1 cellular context compared by ENCODE assay signal in genomic region chr10:124022066-124022465, GRCh38.
TF ChIP-seq lines count a peak whose summit lies in the region.

No MANE protein-coding gene starts in this region.

TF ChIP-seq in HepG2, 621 proteins besides CTCF, POLR2A, EP300 and RAD21 (continued from another document):
- TF ChIP-seq ZBTB4 (CRISPR knock-in tag; IDR thresholded peaks at IDR 0.05; ENCODE audit: borderline replicate concordance), result no peak
- TF ChIP-seq NFKB2 (CRISPR knock-in tag; IDR thresholded peaks at IDR 0.05; ENCODE audit: borderline replicate concordance), result no peak
- no peak for TF ChIP-seq SOX13 (IDR thresholded peaks at IDR 0.05)
- no peak for TF ChIP-seq SOX13 (CRISPR knock-in tag; conservative IDR thresholded peaks at IDR 0.05 in 1 of 2, IDR thresholded peaks at IDR 0.05 in 1 of 2)
- TF ChIP-seq IRF2 (CRISPR knock-in tag; IDR thresholded peaks at IDR 0.05), result no peak
- TF ChIP-seq GATAD1 (CRISPR knock-in tag; IDR thresholded peaks at IDR 0.05), result no peak
- no peak for TF ChIP-seq MIXL1 (CRISPR knock-in tag; IDR thresholded peaks at IDR 0.05)
- no peak for TF ChIP-seq ATF5 (CRISPR knock-in tag; IDR thresholded peaks at IDR 0.05; ENCODE audit: low read depth)
- TF ChIP-seq ZNF713 (CRISPR knock-in tag; IDR thresholded peaks at IDR 0.05), result no peak
- TF ChIP-seq ZBTB3 (CRISPR knock-in tag; IDR thresholded peaks at IDR 0.05; ENCODE audit: borderline replicate concordance, low read depth), result no peak
TF ChIP-seq in HepG2: peak in this region for 0.
